Comparison of ENCODE assay signal across 1 cellular context in genomic region chr3:13019706-13020105, GRCh38.
TF ChIP-seq lines count a peak whose summit lies in the region.

No MANE protein-coding gene starts in this region.

TF ChIP-seq in IMR-90, 13 proteins besides CTCF, POLR2A, EP300 and RAD21 (continued from another document):
- TF ChIP-seq CHD1 (IDR thresholded peaks at IDR 0.05; ENCODE audit: low read depth, low read length): no peak
- TF ChIP-seq FOS (IDR thresholded peaks at IDR 0.05; ENCODE audit: low read depth, low read length): no peak
- no peak for TF ChIP-seq CEBPB (IDR thresholded peaks at IDR 0.05; ENCODE audit: low read depth, low read length)
- TF ChIP-seq MXI1 (IDR thresholded peaks at IDR 0.05; ENCODE audit: borderline replicate concordance, low read depth, low read length): no peak
- no peak for TF ChIP-seq SMC3 (IDR thresholded peaks at IDR 0.05; ENCODE audit: low read depth, low read length)
- TF ChIP-seq USF2 (IDR thresholded peaks at IDR 0.05; ENCODE audit: low read depth, low read length): no peak
- no peak for TF ChIP-seq MAFK (IDR thresholded peaks at IDR 0.05; ENCODE audit: low read depth, low read length)
- TF ChIP-seq RFX5 (IDR thresholded peaks at IDR 0.05; ENCODE audit: low read depth, low read length): no peak
- TF ChIP-seq ELK1 (IDR thresholded peaks at IDR 0.05; ENCODE audit: borderline replicate concordance, low read depth, low read length): no peak
- TF ChIP-seq MAZ (IDR thresholded peaks at IDR 0.05; ENCODE audit: borderline replicate concordance, low read depth, low read length): no peak
- no peak for TF ChIP-seq BHLHE40 (IDR thresholded peaks at IDR 0.05; ENCODE audit: low read depth, low read length)
